In the genomic region with DNA sequence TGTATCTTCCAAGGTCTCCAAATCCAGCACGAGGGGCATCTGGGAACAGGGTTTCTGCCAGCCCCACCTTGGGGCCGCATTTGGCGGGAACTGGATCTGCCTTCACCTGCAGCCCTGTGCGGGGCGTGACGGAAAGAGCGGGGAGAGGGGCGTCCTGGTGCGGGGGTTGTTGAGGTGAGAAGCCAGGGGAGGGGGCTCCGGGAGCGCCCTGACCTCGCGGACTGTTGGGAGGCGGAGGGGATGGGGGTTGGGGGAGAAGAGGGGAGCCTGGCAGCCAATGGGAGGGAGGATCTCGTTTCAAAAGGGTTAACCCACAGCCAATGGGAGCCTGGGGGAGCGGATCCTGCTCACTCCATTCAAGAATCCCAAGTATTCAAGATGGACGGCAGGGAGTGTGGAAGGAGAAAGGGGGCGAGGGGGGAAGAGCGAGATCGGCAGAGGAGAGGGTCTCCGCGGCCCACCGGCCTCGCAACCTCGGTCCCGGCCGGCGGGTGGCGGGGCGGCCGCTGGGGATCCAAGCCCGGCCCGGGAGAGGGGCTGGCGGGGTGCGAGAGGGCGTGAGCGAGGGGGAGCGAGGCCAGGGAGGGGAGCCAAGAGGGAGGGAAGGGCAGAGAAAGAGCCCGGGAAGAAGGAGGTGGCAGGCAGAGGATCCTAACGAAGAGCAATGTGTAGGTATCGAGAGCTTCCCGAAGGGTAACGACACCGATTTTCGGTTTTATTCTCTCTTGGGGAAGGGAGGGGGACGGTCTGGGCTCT, we compare ENCODE assay signal across 8 cellular contexts. TPM values are rescaled to one million over a fixed set of nuclear protein-coding genes. Genes with fewer than 3 reads are reported as not detected.
DNase-seq lines count a peak whose midpoint lies in the region; ATAC-seq and TF ChIP-seq lines count a peak whose summit lies in the region.

No MANE protein-coding gene starts in this region.

- no peak for TF ChIP-seq POLR2A in Peyer's patch (IDR thresholded peaks at IDR 0.05)

- H3K79me2 ChIP-seq in DND-41 (ENCODE audit: insufficient read depth, low read length): 0 out of 2 replicates have a peak, but pooled peaks cover 4% of the 10 kb centered on the region

- peak overlapping the region; percentile 72 for H3K4me2 ChIP-seq in DND-41 (ENCODE audit: insufficient read depth, low read length)

- no peaks in the 10 kb centered on the region for H3K36me3 Mint-ChIP-seq in stimulated activated effector memory CD8-positive, alpha-beta T cell treated with anti-CD3 and anti-CD28 coated beads, Interleukin-12 subunit alpha, Interleukin-12 subunit beta, amount 100 ng/mL, for 72 hours

- H3K9me3 Mint-ChIP-seq in stimulated activated effector memory CD8-positive, alpha-beta T cell treated with anti-CD3 and anti-CD28 coated beads, Interleukin-12 subunit alpha, Interleukin-12 subunit beta, amount 100 ng/mL, for 72 hours: no peaks in the 10 kb centered on the region

- no peaks in the 10 kb centered on the region for H3K36me3 ChIP-seq in DND-41 (ENCODE audit: insufficient read depth, low read length)
- H3K36me3 ChIP-seq in Peyer's patch: no peaks in the 10 kb centered on the region

- peak overlapping the region; percentile 43 for H3K27ac Mint-ChIP-seq in stimulated activated effector memory CD8-positive, alpha-beta T cell treated with anti-CD3 and anti-CD28 coated beads, Interleukin-12 subunit alpha, Interleukin-12 subunit beta, amount 100 ng/mL, for 72 hours

- H3K27ac ChIP-seq in DND-41 (ENCODE audit: low read length) (peak overlapping the region; percentile 92), Peyer's patch (peak overlapping the region; percentile 35 to 81 (median 68))

- H4K20me1 ChIP-seq in DND-41 (ENCODE audit: insufficient read depth, low read length): no peaks in the 10 kb centered on the region

- H3K4me3 ChIP-seq in DND-41 (ENCODE audit: low read depth in 1 of 2, low read length in 2 of 2) (peak overlapping the region; percentile 24 to 61; a peak in 3 of 4 replicates), Peyer's patch (peak overlapping the region; percentile 43 to 76 (median 60))

- no peaks in the 10 kb centered on the region for H3K27me3 ChIP-seq in DND-41 (ENCODE audit: insufficient read depth, low read length, poor library complexity)
- no peaks in the 10 kb centered on the region for H3K27me3 ChIP-seq in Peyer's patch

- H3K4me1 ChIP-seq in DND-41 (ENCODE audit: insufficient read depth, low read length) (peaks cover 41% of the 10 kb centered on the region), Peyer's patch (peaks cover 0 to 15% (median 6%) of the 10 kb centered on the region in 4 donors)

- TF ChIP-seq CTCF in DND-41 (IDR thresholded peaks at IDR 0.05; ENCODE audit: borderline replicate concordance, extremely low read depth, low read length, poor library complexity, severe bottlenecking) (no peak), Peyer's patch (IDR thresholded peaks at IDR 0.05) (no peak)

- DNase-seq in DND-41 (peak; percentile 70), Peyer's patch (peak in 1 of 3 donors; percentile 64), dermis microvascular lymphatic vessel endothelial cell (ENCODE audit: low read depth in 2 of 2) (peak; percentile 41 to 78), left kidney (ENCODE audit: low read depth, low spot score) (peak; percentile 98), germinal center (ENCODE audit: low spot score) (no peak)
- no peak for DNase-seq in stimulated activated effector memory CD8-positive, alpha-beta T cell treated with anti-CD3 and anti-CD28 coated beads, Interleukin-12 subunit alpha, Interleukin-12 subunit beta, amount 100 ng/mL, for 72 hours (ENCODE audit: low spot score in 2 of 2)

- ATAC-seq in DND-41 (ENCODE audit: insufficient read depth, low read depth) (peak; percentile 30), HG03432 (IDR thresholded peaks at IDR 0.05; ENCODE audit: unreplicated experiment) (peak; percentile 65), HG02763 (IDR thresholded peaks at IDR 0.05; ENCODE audit: unreplicated experiment) (no peak)
- peak; percentile 39 for ATAC-seq in stimulated activated effector memory CD8-positive, alpha-beta T cell treated with anti-CD3 and anti-CD28 coated beads, Interleukin-12 subunit alpha, Interleukin-12 subunit beta, amount 100 ng/mL, for 72 hours

- H3K9me3 ChIP-seq in DND-41 (ENCODE audit: insufficient read depth, low read length, severe bottlenecking) (no peaks in the 10 kb centered on the region), Peyer's patch (no peaks in the 10 kb centered on the region)

- peak overlapping the region; percentile 64 for H3K9ac ChIP-seq in DND-41 (ENCODE audit: low read depth, low read length)

- H3K4me3 Mint-ChIP-seq in stimulated activated effector memory CD8-positive, alpha-beta T cell treated with anti-CD3 and anti-CD28 coated beads, Interleukin-12 subunit alpha, Interleukin-12 subunit beta, amount 100 ng/mL, for 72 hours: peak overlapping the region; percentile 79

- peaks cover 19% of the 10 kb centered on the region for H3K4me1 Mint-ChIP-seq in stimulated activated effector memory CD8-positive, alpha-beta T cell treated with anti-CD3 and anti-CD28 coated beads, Interleukin-12 subunit alpha, Interleukin-12 subunit beta, amount 100 ng/mL, for 72 hours

- H2AFZ ChIP-seq in DND-41 (ENCODE audit: low read depth, low read length): peak overlapping the region; percentile 67

RNA-seq across cellular contexts. Expression of a gene that starts 11.5 kb away (rescaled TPM):
- total RNA-seq in Peyer's patch (1 to 10 TPM in 1 of 4 donors, under 1 TPM in 3; 0.35 to 2.5 (median 0.71) TPM), dermis microvascular lymphatic vessel endothelial cell (0.13 TPM in 2 replicates)

RNA-seq across cellular contexts. Expression of a gene that starts 19.4 kb away (rescaled TPM):
- total RNA-seq in Peyer's patch: 10 to 100 TPM in 3 of 4 donors, 1 to 10 TPM in 1; 9.1 to 16.1 (median 12.8) TPM
- 17.5 and 23.8 TPM in 2 replicates for total RNA-seq in dermis microvascular lymphatic vessel endothelial cell

RNA-seq across cellular contexts. Expression of a gene that starts 29.7 kb away (rescaled TPM):
- total RNA-seq in Peyer's patch (10 to 100 TPM; 27.2 to 69.7 (median 60.1) TPM), dermis microvascular lymphatic vessel endothelial cell (29.7 and 42.1 TPM in 2 replicates)

RNA-seq across cellular contexts. Expression of a gene that starts 40.7 kb away (rescaled TPM):
- total RNA-seq in Peyer's patch: 100 to 1,000 TPM in 2 of 4 donors, 10 to 100 TPM in 2; 29.9 to 158 (median 93.1) TPM
- 0.51 TPM in 1 of 2 replicates, not detected in the other for total RNA-seq in dermis microvascular lymphatic vessel endothelial cell

Comparison
In these comparisons a context has a peak if more than half of its experiments do, and no peak if none do; other contexts are left out.
1. DNase-seq: peak in DND-41 (single experiment), dermis microvascular lymphatic vessel endothelial cell (2 of 2) and left kidney (single experiment); none in stimulated activated effector memory CD8-positive, alpha-beta T cell treated with anti-CD3 and anti-CD28 coated beads, Interleukin-12 subunit alpha, Interleukin-12 subunit beta, amount 100 ng/mL, for 72 hours (0 of 2) and germinal center (single experiment).